In genomic region chr19:45584332-45585157, GRCh38 we compare ENCODE assay signal across 8 cellular contexts.
DNase-seq lines count a peak whose midpoint lies in the region; ATAC-seq and TF ChIP-seq lines count a peak whose summit lies in the region.

Gene OPA3, minus strand, starts transcription at chr19:45584802. Its CDS starts 38 bp downstream, at chr19:45584764.

- peaks cover 16% of the 10 kb centered on the region for H3K36me3 Mint-ChIP-seq in central memory CD8-positive, alpha-beta T cell (ENCODE audit: insufficient read depth)

- H3K27me3 Mint-ChIP-seq in central memory CD8-positive, alpha-beta T cell, result peaks cover 3% of the 10 kb centered on the region

- TF ChIP-seq CTCF in AG09309 (IDR thresholded peaks at IDR 0.05; ENCODE audit: control insufficient read depth, insufficient read depth, low read depth, low read length, missing control alignments), result no peak

- H3K9me3 Mint-ChIP-seq in central memory CD8-positive, alpha-beta T cell, result no peaks in the 10 kb centered on the region

- peak within 1 kb of the TSS; percentile 82 for H3K4me3 Mint-ChIP-seq in central memory CD8-positive, alpha-beta T cell

- DNase-seq in AG09309 (ENCODE audit: low read depth) (peak; percentile 99), NCI-H446 (lab: John Stamatoyannopoulos, UW) (peak; percentile 99 to 100), iris pigment epithelial cell (ENCODE audit: low read depth) (peak; percentile 100)
- DNase-seq in activated CD4-positive, CD25-positive, alpha-beta regulatory T cell treated with anti-CD3 and anti-CD28 coated beads, Interleukin-2, amount 50 U/mL, for 16 hours (ENCODE audit: low read depth, low spot score), result peak; percentile 99
- peak; percentile 95 to 99 for DNase-seq in central memory CD8-positive, alpha-beta T cell (ENCODE audit: low spot score in 2 of 2)
- peak; percentile 97 to 100 for DNase-seq in stimulated activated CD4-positive, alpha-beta T cell treated with anti-CD3 and anti-CD28 coated beads, Interleukin-12 subunit alpha, Interleukin-12 subunit beta, amount 100 ng/mL, for 24 hours (ENCODE audit: low read depth in 2 of 2)

- H3K4me1 Mint-ChIP-seq in central memory CD8-positive, alpha-beta T cell, result peaks cover 12% of the 10 kb centered on the region

- peak within 1 kb of the TSS; percentile 89 for H3K27ac Mint-ChIP-seq in central memory CD8-positive, alpha-beta T cell (ENCODE audit: low read depth)

- ATAC-seq in GM19025 (IDR thresholded peaks at IDR 0.05; ENCODE audit: low read depth, unreplicated experiment) (peak; percentile 87), HG03342 (IDR thresholded peaks at IDR 0.05; ENCODE audit: unreplicated experiment) (peak; percentile 84)
- ATAC-seq in central memory CD8-positive, alpha-beta T cell (replicated peaks; ENCODE audit: extremely low read depth, poor library complexity, severe bottlenecking), result peak; percentile 89

- peak within 1 kb of the TSS; percentile 71 for H3K4me3 ChIP-seq in AG09309 (ENCODE audit: control insufficient read depth, low read depth, low read length)

Comparison
In these comparisons a context has a peak if more than half of its experiments do, and no peak if none do; other contexts are left out.
1. Peak in every context shown above with its lines: DNase-seq, ATAC-seq and H3K4me3 ChIP-seq.